Comparison of ENCODE assay signal across 8 cellular contexts in the genomic region with DNA sequence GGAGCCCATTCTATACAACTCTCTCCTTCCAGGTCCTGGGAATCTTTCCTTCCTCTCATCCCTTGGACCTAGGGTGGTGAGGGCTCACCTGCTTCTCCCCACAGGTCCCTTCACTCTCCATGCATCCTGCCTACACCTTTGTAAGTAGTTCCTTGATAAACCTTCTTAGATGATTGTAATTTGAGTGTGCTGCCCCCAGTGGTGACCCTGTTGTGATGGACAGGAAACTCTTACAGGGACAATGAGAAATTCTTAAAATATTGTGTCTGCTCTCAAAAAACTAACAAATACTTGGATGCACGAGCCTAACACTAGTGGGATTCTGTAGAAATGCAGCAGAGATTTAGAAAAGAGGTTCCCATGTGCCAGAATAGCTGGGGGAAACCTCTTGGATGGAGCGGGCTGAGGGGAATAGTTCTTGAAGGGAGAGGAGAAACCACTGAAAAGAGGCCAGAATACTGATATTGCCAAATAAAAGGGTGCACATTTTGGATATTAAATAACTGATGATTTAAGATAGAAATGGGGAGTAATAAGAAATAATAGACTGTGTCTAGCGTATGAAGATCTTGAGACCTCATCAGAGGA. TPM values are rescaled to one million over a fixed set of nuclear protein-coding genes. Genes with fewer than 3 reads are reported as not detected.
A peak's percentile ranks its signal among the peaks of the same experiment; 100 is the strongest.
DNase-seq lines count a peak whose midpoint lies in the region; ATAC-seq lines count a peak whose summit lies in the region.

No MANE protein-coding gene starts in this region.

- H3K4me3 Mint-ChIP-seq in activated CD4-positive, alpha-beta T cell treated with anti-CD3 and anti-CD28 coated beads, Interleukin-2, amount 10 ng/mL, durations not matched to agents 24 days and 14 days, result no peak overlapping the region

- in situ Hi-C loops in G401 (cut with HindIII; ENCODE audit: low sequenced_read_pairs), result no loop called here

- no peaks in the 10 kb centered on the region for H3K27me3 Mint-ChIP-seq in activated CD4-positive, alpha-beta T cell treated with anti-CD3 and anti-CD28 coated beads, Interleukin-2, amount 10 ng/mL, durations not matched to agents 24 days and 14 days

- intact Hi-C loops in activated CD4-positive, alpha-beta T cell treated with anti-CD3 and anti-CD28 coated beads, Interleukin-2, amount 10 ng/mL, durations not matched to agents 24 days and 14 days (cut with micrococcal nuclease), result loop anchor here (10.0 kb wide), 1 partner anchor 335 kb away; no protein-coding TSS in a partner anchor

- no peaks in the 10 kb centered on the region for H3K9me3 Mint-ChIP-seq in activated CD4-positive, alpha-beta T cell treated with anti-CD3 and anti-CD28 coated beads, Interleukin-2, amount 10 ng/mL, durations not matched to agents 24 days and 14 days

- H3K4me1 Mint-ChIP-seq in activated CD4-positive, alpha-beta T cell treated with anti-CD3 and anti-CD28 coated beads, Interleukin-2, amount 10 ng/mL, durations not matched to agents 24 days and 14 days, result peaks cover 4% of the 10 kb centered on the region

- peaks cover 21% of the 10 kb centered on the region for H3K36me3 Mint-ChIP-seq in activated CD4-positive, alpha-beta T cell treated with anti-CD3 and anti-CD28 coated beads, Interleukin-2, amount 10 ng/mL, durations not matched to agents 24 days and 14 days (ENCODE audit: low read depth)

- H3K27ac Mint-ChIP-seq in activated CD4-positive, alpha-beta T cell treated with anti-CD3 and anti-CD28 coated beads, Interleukin-2, amount 10 ng/mL, durations not matched to agents 24 days and 14 days, result no peak overlapping the region

- peak; percentile 73 for ATAC-seq in HG02981 (IDR thresholded peaks at IDR 0.05; ENCODE audit: unreplicated experiment)

- DNase-seq in G401 (ENCODE audit: low spot score) (peak; percentile 51), left kidney (ENCODE audit: low read depth, low spot score) (peak; percentile 27), EL (no peak), islet precursor cell (no peak), glomerular visceral epithelial cell (ENCODE audit: extremely low spot score) (no peak), NCI-H226 (no peak)
- DNase-seq in activated CD4-positive, alpha-beta T cell treated with anti-CD3 and anti-CD28 coated beads, Interleukin-2, amount 10 ng/mL, durations not matched to agents 24 days and 14 days, result peak; percentile 73

RNA-seq across cellular contexts. Expression of a gene that starts 6.7 kb away (rescaled TPM):
- 20.2 and 33.8 TPM in 2 replicates for total RNA-seq in G401 (2014; rRNA removed; shearing (Covaris generic))
- 37.8 and 38.9 TPM in 2 replicates for total RNA-seq in activated CD4-positive, alpha-beta T cell treated with anti-CD3 and anti-CD28 coated beads, Interleukin-2, amount 10 ng/mL, durations not matched to agents 24 days and 14 days

Comparison
In these comparisons a context has a peak if more than half of its experiments do, and no peak if none do; other contexts are left out.
1. DNase-seq: peak in G401 (single experiment), activated CD4-positive, alpha-beta T cell treated with anti-CD3 and anti-CD28 coated beads, Interleukin-2, amount 10 ng/mL, durations not matched to agents 24 days and 14 days (single experiment) and left kidney (single experiment); none in EL (single experiment), islet precursor cell (single experiment), glomerular visceral epithelial cell (single experiment) and NCI-H226 (single experiment).